Comparison of ENCODE assay signal across 2 cellular contexts in genomic region chr4:172760512-172760911, GRCh38.
TF ChIP-seq lines count a peak whose summit lies in the region.

No MANE protein-coding gene starts in this region.

TF ChIP-seq in HepG2, 621 proteins besides CTCF, POLR2A, EP300 and RAD21:
- peak; percentile 30; the same call in 1 of the 2 replicates for TF ChIP-seq NR2F6 (IDR thresholded peaks at IDR 0.05)
- peak; percentile 52 for TF ChIP-seq NR2F6 (CRISPR knock-in tag; IDR thresholded peaks at IDR 0.05)
- TF ChIP-seq AHDC1 (CRISPR knock-in tag; IDR thresholded peaks at IDR 0.05; ENCODE audit: borderline replicate concordance) = 0 out of 2 replicates have a peak, but pooled peaks have one; percentile 43
- TF ChIP-seq KAT8 (CRISPR knock-in tag; IDR thresholded peaks at IDR 0.05) = no peak
- TF ChIP-seq NR2F1 (CRISPR knock-in tag; IDR thresholded peaks at IDR 0.05) = peak; percentile 21 to 76; a peak in 3 of 4 replicates
- 0 out of 2 replicates have a peak, but pooled peaks have one; percentile 23 for TF ChIP-seq HNF4A (CRISPR knock-in tag; IDR thresholded peaks at IDR 0.05)
- TF ChIP-seq SRSF4 (IDR thresholded peaks at IDR 0.05; ENCODE audit: low read depth, low read length, poor library complexity, severe bottlenecking) = no peak
- TF ChIP-seq ZNF782 (CRISPR knock-in tag; IDR thresholded peaks at IDR 0.05; ENCODE audit: borderline replicate concordance) = no peak
- peak; percentile 65; the same call in 1 of the 2 replicates for TF ChIP-seq ZMYM4 (CRISPR knock-in tag; IDR thresholded peaks at IDR 0.05)
- TF ChIP-seq SALL1 (CRISPR knock-in tag; IDR thresholded peaks at IDR 0.05) = peak; percentile 57

TF ChIP-seq in IMR-90, 13 proteins besides CTCF, POLR2A, EP300 and RAD21:
- no peak for TF ChIP-seq BHLHE40 (IDR thresholded peaks at IDR 0.05; ENCODE audit: low read depth, low read length)
- no peak for TF ChIP-seq NFE2L2 (IDR thresholded peaks at IDR 0.05; ENCODE audit: low read depth, low read length)
- TF ChIP-seq SMC3 (IDR thresholded peaks at IDR 0.05; ENCODE audit: low read depth, low read length) = no peak
- TF ChIP-seq RCOR1 (IDR thresholded peaks at IDR 0.05; ENCODE audit: insufficient replicate concordance, low read length) = no peak
- TF ChIP-seq ELK1 (IDR thresholded peaks at IDR 0.05; ENCODE audit: borderline replicate concordance, low read depth, low read length) = no peak
- no peak for TF ChIP-seq MXI1 (IDR thresholded peaks at IDR 0.05; ENCODE audit: borderline replicate concordance, low read depth, low read length)
- no peak for TF ChIP-seq FOS (IDR thresholded peaks at IDR 0.05; ENCODE audit: low read depth, low read length)
- no peak for TF ChIP-seq CHD1 (IDR thresholded peaks at IDR 0.05; ENCODE audit: low read depth, low read length)
- no peak for TF ChIP-seq CEBPB (IDR thresholded peaks at IDR 0.05; ENCODE audit: low read depth, low read length)
- TF ChIP-seq USF2 (IDR thresholded peaks at IDR 0.05; ENCODE audit: low read depth, low read length) = no peak
- no peak for TF ChIP-seq RFX5 (IDR thresholded peaks at IDR 0.05; ENCODE audit: low read depth, low read length)
- no peak for TF ChIP-seq MAZ (IDR thresholded peaks at IDR 0.05; ENCODE audit: borderline replicate concordance, low read depth, low read length)
- no peak for TF ChIP-seq MAFK (IDR thresholded peaks at IDR 0.05; ENCODE audit: low read depth, low read length)
